8 cellular contexts compared by ENCODE assay signal in genomic region chr12:121812320-121812871, GRCh38.
DNase-seq lines count a peak whose midpoint lies in the region; ATAC-seq and TF ChIP-seq lines count a peak whose summit lies in the region.

No MANE protein-coding gene starts in this region.

- H3K27ac ChIP-seq in brain microvascular endothelial cell, result no peak overlapping the region

- peak overlapping the region; percentile 65 for H3K4me3 ChIP-seq in brain microvascular endothelial cell (ENCODE audit: low read depth, low read length)
- H3K4me3 ChIP-seq in iPS-18c (ENCODE audit: insufficient read depth, low read depth, low read length), result peak overlapping the region; percentile 95
- peak overlapping the region; percentile 54 for H3K4me3 ChIP-seq in skeletal muscle cell (ENCODE audit: low read depth, low read length)

- ATAC-seq in GM21723 (IDR thresholded peaks at IDR 0.05; ENCODE audit: unreplicated experiment), result peak; percentile 29
- ATAC-seq in HG03159 (IDR thresholded peaks at IDR 0.05; ENCODE audit: unreplicated experiment), result no peak
- ATAC-seq in GM18858 (IDR thresholded peaks at IDR 0.05; ENCODE audit: unreplicated experiment), result no peak

- DNase-seq in COLO668 (lab: John Stamatoyannopoulos, UW; ENCODE audit: unreplicated experiment), result peak; percentile 88
- DNase-seq in NOMO-1 treated with dmso at 0.1 percent for 144 hours (lab: John Stamatoyannopoulos, UW; ENCODE audit: unreplicated experiment), result peak; percentile 24
- DNase-seq in brain microvascular endothelial cell, result peak; percentile 56
- no peak for DNase-seq in skeletal muscle cell (ENCODE audit: low read depth)

- H3K27me3 ChIP-seq in brain microvascular endothelial cell (replicated peaks), result no peaks in the 10 kb centered on the region

- H3K36me3 ChIP-seq in brain microvascular endothelial cell (replicated peaks), result peaks cover 73% of the 10 kb centered on the region

- H3K9me3 ChIP-seq in iPS-18c (ENCODE audit: control insufficient read depth, insufficient read depth, low read length), result no peaks in the 10 kb centered on the region

- in situ Hi-C loops in brain microvascular endothelial cell (cut with HindIII; ENCODE audit: low pct_ligation_motif_present, low sequenced_read_pairs), result no loop called here

- TF ChIP-seq CTCF in brain microvascular endothelial cell (IDR thresholded peaks at IDR 0.05; ENCODE audit: low read depth, low read length, missing control alignments), result no peak
